Comparison of ENCODE assay signal across 1 cellular context in genomic region chr19:41219924-41220567, GRCh38.
TF ChIP-seq lines count a peak whose summit lies in the region.

No MANE protein-coding gene starts in this region.

TF ChIP-seq in K562, 482 proteins besides CTCF, POLR2A, EP300 and RAD21 (continued from another document and continues in another):
- TF ChIP-seq PHB (CRISPR knock-in tag; IDR thresholded peaks at IDR 0.05) (no peak), ZNF444 (CRISPR knock-in tag; IDR thresholded peaks at IDR 0.05) (no peak), SRSF3 (IDR thresholded peaks at IDR 0.05; ENCODE audit: insufficient read depth, low read length) (no peak), ZBTB33 (CRISPR knock-in tag; IDR thresholded peaks at IDR 0.05) (no peak), SUPT5H (IDR thresholded peaks at IDR 0.05) (no peak), MITF (IDR thresholded peaks at IDR 0.05) (no peak), L3MBTL2 (IDR thresholded peaks at IDR 0.05) (no peak), THRB (CRISPR knock-in tag; conservative IDR thresholded peaks at IDR 0.05) (peak; percentile 33; the same call in 1 of the 2 replicates), ZSCAN32 (CRISPR knock-in tag; IDR thresholded peaks at IDR 0.05) (no peak), SIRT6 (IDR thresholded peaks at IDR 0.05; ENCODE audit: low read depth, low read length) (no peak), YBX1 (IDR thresholded peaks at IDR 0.05) (no peak), RBM17 (IDR thresholded peaks at IDR 0.05; ENCODE audit: borderline replicate concordance, low read depth, low read length) (no peak), SREBF2 (CRISPR knock-in tag; IDR thresholded peaks at IDR 0.05) (no peak), ZNF584 (CRISPR knock-in tag; IDR thresholded peaks at IDR 0.05; ENCODE audit: low read depth) (no peak), NR2C1 (IDR thresholded peaks at IDR 0.05) (no peak), NR2C1 (tag; IDR thresholded peaks at IDR 0.05) (no peak), KAT2B (IDR thresholded peaks at IDR 0.05; ENCODE audit: low read depth, low read length) (no peak), ZNF41 (CRISPR knock-in tag; conservative IDR thresholded peaks at IDR 0.05) (no peak), ZNF695 (CRISPR knock-in tag; IDR thresholded peaks at IDR 0.05) (no peak), SMARCA4 (IDR thresholded peaks at IDR 0.05) (peak; percentile 77), SIX5 (IDR thresholded peaks at IDR 0.05; ENCODE audit: borderline replicate concordance in 1 of 2, insufficient read depth in 1 of 2, low read depth in 1 of 2, low read length in 2 of 2) (no peak), ZBTB8A (IDR thresholded peaks at IDR 0.05; ENCODE audit: partially characterized antibody) (no peak), ZNF644 (tag; IDR thresholded peaks at IDR 0.05; ENCODE audit: low read depth) (no peak), CSDE1 (IDR thresholded peaks at IDR 0.05) (no peak), ASH1L (IDR thresholded peaks at IDR 0.05; ENCODE audit: borderline replicate concordance, low read depth, partially characterized antibody) (no peak), HBP1 (CRISPR knock-in tag; IDR thresholded peaks at IDR 0.05) (0 out of 2 replicates have a peak, but pooled peaks have one; percentile 11), ZNF224 (CRISPR knock-in tag; IDR thresholded peaks at IDR 0.05) (no peak), DNMT1 (IDR thresholded peaks at IDR 0.05) (no peak), GTF3C2 (IDR thresholded peaks at IDR 0.05; ENCODE audit: borderline replicate concordance, extremely low read depth, insufficient read length) (no peak), ZC3H8 (IDR thresholded peaks at IDR 0.05) (no peak), ZNF134 (CRISPR knock-in tag; conservative IDR thresholded peaks at IDR 0.05) (no peak), HMGN3 (IDR thresholded peaks at IDR 0.05; ENCODE audit: borderline replicate concordance, extremely low read depth, insufficient read length, low read depth, low read length) (peak; percentile 54), CREB1 (IDR thresholded peaks at IDR 0.05) (no peak), CREB1 (CRISPR knock-in tag; IDR thresholded peaks at IDR 0.05) (no peak), ZFP36 (IDR thresholded peaks at IDR 0.05; ENCODE audit: low read depth, low read length, partially characterized antibody) (peak; percentile 3), POLR2H (tag; IDR thresholded peaks at IDR 0.05; ENCODE audit: low read depth) (no peak), KDM1A (IDR thresholded peaks at IDR 0.05) (peak; percentile 84 to 91), SAFB (IDR thresholded peaks at IDR 0.05; ENCODE audit: borderline replicate concordance, low read depth, low read length) (no peak), HDAC2 (IDR thresholded peaks at IDR 0.05) (0 out of 2 replicates have a peak, but pooled peaks have one; percentile 48), CHAMP1 (IDR thresholded peaks at IDR 0.05) (no peak), ZNF143 (CRISPR knock-in tag; IDR thresholded peaks at IDR 0.05) (no peak), ZNF551 (CRISPR knock-in tag; IDR thresholded peaks at IDR 0.05) (no peak), MTA2 (IDR thresholded peaks at IDR 0.05; ENCODE audit: low read depth) (peak; percentile 72)
- TF ChIP-seq, protein P1, sequence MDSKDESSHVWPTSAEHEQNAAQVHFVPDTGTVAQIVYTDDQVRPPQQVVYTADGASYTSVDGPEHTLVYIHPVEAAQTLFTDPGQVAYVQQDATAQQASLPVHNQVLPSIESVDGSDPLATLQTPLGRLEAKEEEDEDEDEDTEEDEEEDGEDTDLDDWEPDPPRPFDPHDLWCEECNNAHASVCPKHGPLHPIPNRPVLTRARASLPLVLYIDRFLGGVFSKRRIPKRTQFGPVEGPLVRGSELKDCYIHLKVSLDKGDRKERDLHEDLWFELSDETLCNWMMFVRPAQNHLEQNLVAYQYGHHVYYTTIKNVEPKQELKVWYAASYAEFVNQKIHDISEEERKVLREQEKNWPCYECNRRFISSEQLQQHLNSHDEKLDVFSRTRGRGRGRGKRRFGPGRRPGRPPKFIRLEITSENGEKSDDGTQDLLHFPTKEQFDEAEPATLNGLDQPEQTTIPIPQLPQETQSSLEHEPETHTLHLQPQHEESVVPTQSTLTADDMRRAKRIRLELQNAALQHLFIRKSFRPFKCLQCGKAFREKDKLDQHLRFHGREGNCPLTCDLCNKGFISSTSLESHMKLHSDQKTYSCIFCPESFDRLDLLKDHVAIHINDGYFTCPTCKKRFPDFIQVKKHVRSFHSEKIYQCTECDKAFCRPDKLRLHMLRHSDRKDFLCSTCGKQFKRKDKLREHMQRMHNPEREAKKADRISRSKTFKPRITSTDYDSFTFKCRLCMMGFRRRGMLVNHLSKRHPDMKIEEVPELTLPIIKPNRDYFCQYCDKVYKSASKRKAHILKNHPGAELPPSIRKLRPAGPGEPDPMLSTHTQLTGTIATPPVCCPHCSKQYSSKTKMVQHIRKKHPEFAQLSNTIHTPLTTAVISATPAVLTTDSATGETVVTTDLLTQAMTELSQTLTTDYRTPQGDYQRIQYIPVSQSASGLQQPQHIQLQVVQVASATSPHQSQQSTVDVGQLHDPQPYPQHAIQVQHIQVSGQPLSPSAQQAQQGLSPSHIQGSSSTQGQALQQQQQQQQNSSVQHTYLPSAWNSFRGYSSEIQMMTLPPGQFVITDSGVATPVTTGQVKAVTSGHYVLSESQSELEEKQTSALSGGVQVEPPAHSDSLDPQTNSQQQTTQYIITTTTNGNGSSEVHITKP (IDR thresholded peaks at IDR 0.05; ENCODE audit: partially characterized antibody): peak; percentile 46
- TF ChIP-seq, protein P2, sequence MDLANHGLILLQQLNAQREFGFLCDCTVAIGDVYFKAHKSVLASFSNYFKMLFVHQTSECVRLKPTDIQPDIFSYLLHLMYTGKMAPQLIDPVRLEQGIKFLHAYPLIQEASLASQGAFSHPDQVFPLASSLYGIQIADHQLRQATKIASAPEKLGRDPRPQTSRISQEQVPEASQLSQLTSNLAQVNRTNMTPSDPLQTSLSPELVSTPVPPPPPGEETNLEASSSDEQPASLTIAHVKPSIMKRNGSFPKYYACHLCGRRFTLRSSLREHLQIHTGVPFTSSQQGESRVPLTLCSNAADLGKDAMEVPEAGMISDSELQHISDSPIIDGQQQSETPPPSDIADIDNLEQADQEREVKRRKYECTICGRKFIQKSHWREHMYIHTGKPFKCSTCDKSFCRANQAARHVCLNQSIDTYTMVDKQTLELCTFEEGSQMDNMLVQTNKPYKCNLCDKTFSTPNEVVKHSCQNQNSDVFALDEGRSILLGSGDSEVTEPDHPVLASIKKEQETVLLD (IDR thresholded peaks at IDR 0.05): peak; percentile 58
- TF ChIP-seq, protein P3, sequence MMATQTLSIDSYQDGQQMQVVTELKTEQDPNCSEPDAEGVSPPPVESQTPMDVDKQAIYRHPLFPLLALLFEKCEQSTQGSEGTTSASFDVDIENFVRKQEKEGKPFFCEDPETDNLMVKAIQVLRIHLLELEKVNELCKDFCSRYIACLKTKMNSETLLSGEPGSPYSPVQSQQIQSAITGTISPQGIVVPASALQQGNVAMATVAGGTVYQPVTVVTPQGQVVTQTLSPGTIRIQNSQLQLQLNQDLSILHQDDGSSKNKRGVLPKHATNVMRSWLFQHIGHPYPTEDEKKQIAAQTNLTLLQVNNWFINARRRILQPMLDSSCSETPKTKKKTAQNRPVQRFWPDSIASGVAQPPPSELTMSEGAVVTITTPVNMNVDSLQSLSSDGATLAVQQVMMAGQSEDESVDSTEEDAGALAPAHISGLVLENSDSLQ (IDR thresholded peaks at IDR 0.05): no peak
- TF ChIP-seq, protein P4, sequence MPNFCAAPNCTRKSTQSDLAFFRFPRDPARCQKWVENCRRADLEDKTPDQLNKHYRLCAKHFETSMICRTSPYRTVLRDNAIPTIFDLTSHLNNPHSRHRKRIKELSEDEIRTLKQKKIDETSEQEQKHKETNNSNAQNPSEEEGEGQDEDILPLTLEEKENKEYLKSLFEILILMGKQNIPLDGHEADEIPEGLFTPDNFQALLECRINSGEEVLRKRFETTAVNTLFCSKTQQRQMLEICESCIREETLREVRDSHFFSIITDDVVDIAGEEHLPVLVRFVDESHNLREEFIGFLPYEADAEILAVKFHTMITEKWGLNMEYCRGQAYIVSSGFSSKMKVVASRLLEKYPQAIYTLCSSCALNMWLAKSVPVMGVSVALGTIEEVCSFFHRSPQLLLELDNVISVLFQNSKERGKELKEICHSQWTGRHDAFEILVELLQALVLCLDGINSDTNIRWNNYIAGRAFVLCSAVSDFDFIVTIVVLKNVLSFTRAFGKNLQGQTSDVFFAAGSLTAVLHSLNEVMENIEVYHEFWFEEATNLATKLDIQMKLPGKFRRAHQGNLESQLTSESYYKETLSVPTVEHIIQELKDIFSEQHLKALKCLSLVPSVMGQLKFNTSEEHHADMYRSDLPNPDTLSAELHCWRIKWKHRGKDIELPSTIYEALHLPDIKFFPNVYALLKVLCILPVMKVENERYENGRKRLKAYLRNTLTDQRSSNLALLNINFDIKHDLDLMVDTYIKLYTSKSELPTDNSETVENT (CRISPR knock-in tag; IDR thresholded peaks at IDR 0.05): no peak
